Comparison of ENCODE assay signal across 19 cellular contexts in the genomic region with DNA sequence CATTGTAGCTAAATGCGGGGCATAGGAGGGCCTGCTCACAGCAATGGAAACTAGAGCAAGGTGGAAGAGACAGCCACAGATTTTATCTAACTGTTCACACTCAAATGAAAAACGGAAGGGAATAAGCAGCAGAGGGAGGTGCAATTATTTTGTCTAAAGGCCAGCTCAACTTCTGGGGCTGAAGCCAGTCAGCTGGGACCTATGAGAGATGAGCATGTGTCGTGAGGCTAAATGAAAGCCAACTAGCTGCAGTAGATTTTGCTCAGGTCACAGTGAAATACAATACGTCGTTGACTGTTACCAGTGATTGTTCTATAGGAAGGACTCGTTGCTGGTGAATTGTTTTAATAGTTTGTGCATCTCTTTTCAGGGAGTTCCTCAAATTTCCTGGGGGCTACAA. TPM values are rescaled to one million over a fixed set of nuclear protein-coding genes. Genes with fewer than 3 reads are reported as not detected.
"Had no signal": no experiment of that assay in that cellular context is flagged by ENCODE, and none has a peak within 500 bp of the region (broad histone marks: within the 10 kb centered on the region; RNA-seq: fewer than 3 reads in every experiment).

No MANE protein-coding gene starts in this region.

- H3K4me1 ChIP-seq: gastroesophageal sphincter, right atrium auricular region, sigmoid colon had no signal

- DNase-seq: cortex of kidney; effector memory CD4-positive, alpha-beta T cell; foreskin fibroblast; kidney; left colon; mesendoderm; naive B cell; sigmoid colon; stimulated activated CD4-positive, alpha-beta T cell treated with anti-CD3 and anti-CD28 coated beads, Interleukin-2, amount 100 ng/mL, for 24 hours; stimulated activated naive CD4-positive, alpha-beta T cell; stomach; trophoblast cell had no signal

- H3K36me3 ChIP-seq: gastroesophageal sphincter, right atrium auricular region, sigmoid colon had no signal

- H3K4me3 ChIP-seq: gastroesophageal sphincter, right atrium auricular region, sigmoid colon, skin epidermis, stomach had no signal

- H3K27me3 ChIP-seq: gastroesophageal sphincter, right atrium auricular region, sigmoid colon, stomach had no signal

- ATAC-seq: esophagus mucosa, gastroesophageal sphincter, left colon had no signal

- H3K9me3 ChIP-seq: gastroesophageal sphincter, right atrium auricular region, sigmoid colon, stomach had no signal

- H3K27ac ChIP-seq: gastroesophageal sphincter, right atrium auricular region, sigmoid colon, skin epidermis, stomach had no signal

RNA-seq across cellular contexts. Expression of a gene that starts 26.5 kb away (rescaled TPM):
- total RNA-seq: esophagus mucosa, lung microvascular endothelial cell had no signal

RNA-seq across cellular contexts. Expression of a gene that starts 50.9 kb away (rescaled TPM):
- total RNA-seq: liver, lung microvascular endothelial cell, urinary bladder had no signal
- polyA plus RNA-seq: liver had no signal
